In genomic region chr9:96242829-96243228, GRCh38 we compare ENCODE assay signal across 2 cellular contexts.
A peak's percentile ranks its signal among the peaks of the same experiment; 100 is the strongest.
TF ChIP-seq lines count a peak whose summit lies in the region.

No MANE protein-coding gene starts in this region.

TF ChIP-seq in IMR-90, 13 proteins besides CTCF, POLR2A, EP300 and RAD21:
- TF ChIP-seq CHD1 (IDR thresholded peaks at IDR 0.05; ENCODE audit: low read depth, low read length): no peak
- no peak for TF ChIP-seq BHLHE40 (IDR thresholded peaks at IDR 0.05; ENCODE audit: low read depth, low read length)
- TF ChIP-seq MAZ (IDR thresholded peaks at IDR 0.05; ENCODE audit: borderline replicate concordance, low read depth, low read length): no peak
- no peak for TF ChIP-seq CEBPB (IDR thresholded peaks at IDR 0.05; ENCODE audit: low read depth, low read length)
- no peak for TF ChIP-seq RFX5 (IDR thresholded peaks at IDR 0.05; ENCODE audit: low read depth, low read length)
- no peak for TF ChIP-seq MXI1 (IDR thresholded peaks at IDR 0.05; ENCODE audit: borderline replicate concordance, low read depth, low read length)
- TF ChIP-seq RCOR1 (IDR thresholded peaks at IDR 0.05; ENCODE audit: insufficient replicate concordance, low read length): no peak
- TF ChIP-seq USF2 (IDR thresholded peaks at IDR 0.05; ENCODE audit: low read depth, low read length): no peak

TF ChIP-seq in K562, 482 proteins besides CTCF, POLR2A, EP300 and RAD21:
- TF ChIP-seq ZNF76 (CRISPR knock-in tag; IDR thresholded peaks at IDR 0.05; ENCODE audit: borderline replicate concordance) (no peak), PKNOX1 (IDR thresholded peaks at IDR 0.05) (peak; percentile 77), MGA (IDR thresholded peaks at IDR 0.05) (no peak), FIP1L1 (IDR thresholded peaks at IDR 0.05; ENCODE audit: low read depth, low read length, poor library complexity, severe bottlenecking) (no peak), HMBOX1 (IDR thresholded peaks at IDR 0.05) (no peak), PBX2 (CRISPR knock-in tag; IDR thresholded peaks at IDR 0.05; ENCODE audit: low read depth) (0 out of 2 replicates have a peak, but pooled peaks have one; percentile 14), PBX2 (tag; conservative IDR thresholded peaks at IDR 0.05; ENCODE audit: low read depth) (peak; percentile 62; the same call in 1 of the 2 replicates), PREB (CRISPR knock-in tag; IDR thresholded peaks at IDR 0.05) (no peak), MEIS2 (IDR thresholded peaks at IDR 0.05; ENCODE audit: partially characterized antibody) (peak; percentile 91)
